Comparison of ENCODE assay signal across 21 cellular contexts in the genomic region with DNA sequence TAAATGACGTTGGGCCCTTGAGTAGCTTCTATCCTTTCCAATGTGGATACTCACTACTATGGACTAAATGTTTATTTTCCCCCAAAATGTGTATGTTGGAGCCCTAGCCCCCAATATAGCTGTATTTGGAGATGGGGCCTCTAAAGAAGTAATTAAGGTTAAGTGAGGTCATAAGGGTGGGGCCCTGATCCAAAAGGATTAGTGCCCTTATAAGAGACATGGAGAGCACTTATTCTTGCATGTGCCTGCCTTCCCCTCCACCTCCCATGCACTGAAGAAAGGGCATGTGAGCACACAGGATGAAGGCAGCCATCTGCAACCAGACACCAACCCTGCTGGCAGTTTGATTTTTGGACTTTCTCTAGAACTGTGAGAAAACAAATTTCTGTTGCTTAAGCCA.
DNase-seq lines count a peak whose midpoint lies in the region; ATAC-seq, FAIRE-seq and TF ChIP-seq lines count a peak whose summit lies in the region.
"Had no signal": no experiment of that assay in that cellular context is flagged by ENCODE, and none has a peak within 500 bp of the region (broad histone marks: within the 10 kb centered on the region; RNA-seq: fewer than 3 reads in every experiment).

No MANE protein-coding gene starts in this region.

- no peaks in the 10 kb centered on the region for H3K27me3 ChIP-seq in HCT116 (ENCODE audit: insufficient read depth, low read length)
- H3K27me3 ChIP-seq: BLaER1 had no signal

- CTCF ChIA-PET in A549 (lab: Yijun Ruan, JAX) (interaction anchor here (0.6 to 2.1 kb wide), 3 partner anchors 20 to 186 kb away, joined by 3 to 12 read pairs (median 3); no protein-coding TSS in a partner anchor), HCT116 (lab: Charles Lee) (no interaction called here)

- H3K4me1 ChIP-seq in A549, result peaks cover 19% of the 10 kb centered on the region
- peaks cover 17 to 21% of the 10 kb centered on the region in 2 experiments for H3K4me1 ChIP-seq in HCT116 (ENCODE audit: control insufficient read depth in 1 of 2, insufficient read depth in 2 of 2, low read length in 2 of 2)
- H3K4me1 ChIP-seq: BLaER1 had no signal

- intact Hi-C loops in HCT116 (cut with micrococcal nuclease), result no loop called here

- H3K9me3 ChIP-seq in A549 (peaks cover 7% of the 10 kb centered on the region; the same call in 1 of the 3 replicates), HCT116 (ENCODE audit: control insufficient read depth in 1 of 2, insufficient read depth in 1 of 2, low read depth in 1 of 2, low read length in 2 of 2) (peaks cover 5 to 12% of the 10 kb centered on the region in 2 experiments; a peak in 3 of 4 replicates)

- TF ChIP-seq POLR2A in A549 (IDR thresholded peaks at IDR 0.05; ENCODE audit: low read length), result no peak
- TF ChIP-seq POLR2A in HCT116 (IDR thresholded peaks at IDR 0.05; ENCODE audit: borderline replicate concordance, extremely low read depth, insufficient read depth, insufficient read length), result no peak

- no peak overlapping the region for H2AFZ ChIP-seq in HCT116 (ENCODE audit: low read depth, low read length, poor library complexity, severe bottlenecking)
- H2AFZ ChIP-seq: GM23248 had no signal

- no peak overlapping the region for H3K4me3 ChIP-seq in A549
- no peak overlapping the region for H3K4me3 ChIP-seq in HCT116 (replicated peaks in 1 of 2; ENCODE audit: low read depth in 1 of 2, low read length in 2 of 2)
- H3K4me3 ChIP-seq: BLaER1, GM12878, GM23248 had no signal

- no peaks in the 10 kb centered on the region for H3K9me2 ChIP-seq in HCT116 (ENCODE audit: insufficient read depth)

- no peak overlapping the region for H3K27ac ChIP-seq in A549
- H3K27ac ChIP-seq in HCT116 (ENCODE audit: low read depth, low read length), result no peak overlapping the region
- H3K27ac ChIP-seq: BLaER1, C4-2B, GM23248 had no signal

- RAD21 ChIA-PET in HCT116 (lab: Charles Lee; ENCODE audit: low non-redundant PET in 1 of 2, low total read pairs in 2 of 2, uncharacterized antibody in 2 of 2, unreplicated experiment in 2 of 2), result no interaction called here

- POLR2A ChIA-PET in A549 (lab: Yijun Ruan, JAX) (no interaction called here), HCT116 (lab: Charles Lee) (no interaction called here)

- FAIRE-seq in A549 (lab: Jason Lieb, UNC), result no peak
- FAIRE-seq: GM12878, GM19239, H1 had no signal

- TF ChIP-seq RAD21 in A549 (conservative IDR thresholded peaks at IDR 0.05 in 1 of 2, IDR thresholded peaks at IDR 0.05 in 1 of 2), result no peak
- TF ChIP-seq RAD21 in HCT116 (IDR thresholded peaks at IDR 0.05; ENCODE audit: low read depth), result no peak

- ATAC-seq in A549 (no peak), HCT116 (no peak), HG02623 (IDR thresholded peaks at IDR 0.05; ENCODE audit: unreplicated experiment) (no peak), HG02981 (IDR thresholded peaks at IDR 0.05; ENCODE audit: unreplicated experiment) (no peak)
- ATAC-seq: CD8-positive, alpha-beta T cell; GM12878 had no signal

- DNase-seq in A549 (ENCODE audit: low read depth in 1 of 2, low spot score in 1 of 2) (no peak), HCT116 (ENCODE audit: low read depth, low spot score) (no peak), islet precursor cell (peak; percentile 20), DMS79 (lab: John Stamatoyannopoulos, UW) (no peak)
- DNase-seq: Caco-2; CD4-positive, CD25-positive, alpha-beta regulatory T cell; CD8-positive, alpha-beta T cell; DMS153; EL; GDM1; GM23248; H7; HCEC 1CT; HFFc6 had no signal

- no peaks in the 10 kb centered on the region for H3K79me2 ChIP-seq in HCT116 (ENCODE audit: insufficient read depth, low read length)

- H3K4me2 ChIP-seq in A549 (no peak overlapping the region), HCT116 (ENCODE audit: low read length) (no peak overlapping the region)
- H3K4me2 ChIP-seq: BLaER1 had no signal

- BruUV-seq in HCT116 (replicated peaks; lab: Mats Ljungman, UMichigan), result no TSS peak

- H4K20me1 ChIP-seq in HCT116 (ENCODE audit: insufficient read depth), result no peaks in the 10 kb centered on the region
- H4K20me1 ChIP-seq: BLaER1 had no signal

- no peak for TF ChIP-seq EP300 in A549 (IDR thresholded peaks at IDR 0.05)

- H3K36me3 ChIP-seq in HCT116 (ENCODE audit: control insufficient read depth in 1 of 2, insufficient read depth in 2 of 2, low read length in 2 of 2), result 0 out of 4 replicates have a peak, but pooled peaks cover 0 to 6% of the 10 kb centered on the region in 2 experiments
- H3K36me3 ChIP-seq: BLaER1 had no signal

- TF ChIP-seq CTCF in A549 (IDR thresholded peaks at IDR 0.05), result no peak
- no peak for TF ChIP-seq CTCF in HCT116 (IDR thresholded peaks at IDR 0.05 in 2 of 3, conservative IDR thresholded peaks at IDR 0.05 in 1 of 3; ENCODE audit: borderline replicate concordance in 1 of 3, insufficient read depth in 1 of 3, low read depth in 2 of 3, low read length in 2 of 3)

- no peak overlapping the region for H3K9ac ChIP-seq in HCT116 (ENCODE audit: low read length)
- H3K9ac ChIP-seq: BLaER1, GM23248 had no signal

- 87% methylated on average over 1 of the region's 1 CpG for WGBS in A549 (ENCODE audit: missing lambda C conversion rate)

TF ChIP-seq in A549, 52 proteins besides CTCF, POLR2A, EP300 and RAD21:
- TF ChIP-seq ZFP36 (IDR thresholded peaks at IDR 0.05; ENCODE audit: borderline replicate concordance, partially characterized antibody) (no peak), CEBPB (IDR thresholded peaks at IDR 0.05) (no peak), RARB (CRISPR knock-in tag; IDR thresholded peaks at IDR 0.05) (0 out of 2 replicates have a peak, but pooled peaks have one; percentile 58)
- TF ChIP-seq, protein P1, sequence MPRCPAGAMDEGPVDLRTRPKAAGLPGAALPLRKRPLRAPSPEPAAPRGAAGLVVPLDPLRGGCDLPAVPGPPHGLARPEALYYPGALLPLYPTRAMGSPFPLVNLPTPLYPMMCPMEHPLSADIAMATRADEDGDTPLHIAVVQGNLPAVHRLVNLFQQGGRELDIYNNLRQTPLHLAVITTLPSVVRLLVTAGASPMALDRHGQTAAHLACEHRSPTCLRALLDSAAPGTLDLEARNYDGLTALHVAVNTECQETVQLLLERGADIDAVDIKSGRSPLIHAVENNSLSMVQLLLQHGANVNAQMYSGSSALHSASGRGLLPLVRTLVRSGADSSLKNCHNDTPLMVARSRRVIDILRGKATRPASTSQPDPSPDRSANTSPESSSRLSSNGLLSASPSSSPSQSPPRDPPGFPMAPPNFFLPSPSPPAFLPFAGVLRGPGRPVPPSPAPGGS (IDR thresholded peaks at IDR 0.05), result no peak

TF ChIP-seq in HCT116, 20 proteins besides CTCF, POLR2A, EP300 and RAD21:
- TF ChIP-seq CBX3 (IDR thresholded peaks at IDR 0.05; ENCODE audit: low read depth), result peak; percentile 94
- TF ChIP-seq ELF1 (IDR thresholded peaks at IDR 0.05; ENCODE audit: borderline replicate concordance, low read depth), result no peak
- TF ChIP-seq, protein P2, sequence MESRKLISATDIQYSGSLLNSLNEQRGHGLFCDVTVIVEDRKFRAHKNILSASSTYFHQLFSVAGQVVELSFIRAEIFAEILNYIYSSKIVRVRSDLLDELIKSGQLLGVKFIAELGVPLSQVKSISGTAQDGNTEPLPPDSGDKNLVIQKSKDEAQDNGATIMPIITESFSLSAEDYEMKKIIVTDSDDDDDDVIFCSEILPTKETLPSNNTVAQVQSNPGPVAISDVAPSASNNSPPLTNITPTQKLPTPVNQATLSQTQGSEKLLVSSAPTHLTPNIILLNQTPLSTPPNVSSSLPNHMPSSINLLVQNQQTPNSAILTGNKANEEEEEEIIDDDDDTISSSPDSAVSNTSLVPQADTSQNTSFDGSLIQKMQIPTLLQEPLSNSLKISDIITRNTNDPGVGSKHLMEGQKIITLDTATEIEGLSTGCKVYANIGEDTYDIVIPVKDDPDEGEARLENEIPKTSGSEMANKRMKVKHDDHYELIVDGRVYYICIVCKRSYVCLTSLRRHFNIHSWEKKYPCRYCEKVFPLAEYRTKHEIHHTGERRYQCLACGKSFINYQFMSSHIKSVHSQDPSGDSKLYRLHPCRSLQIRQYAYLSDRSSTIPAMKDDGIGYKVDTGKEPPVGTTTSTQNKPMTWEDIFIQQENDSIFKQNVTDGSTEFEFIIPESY (IDR thresholded peaks at IDR 0.05; ENCODE audit: extremely low read depth, insufficient replicate concordance, low read length), result no peak
